Comparison of ENCODE assay signal across 8 cellular contexts in the genomic region with DNA sequence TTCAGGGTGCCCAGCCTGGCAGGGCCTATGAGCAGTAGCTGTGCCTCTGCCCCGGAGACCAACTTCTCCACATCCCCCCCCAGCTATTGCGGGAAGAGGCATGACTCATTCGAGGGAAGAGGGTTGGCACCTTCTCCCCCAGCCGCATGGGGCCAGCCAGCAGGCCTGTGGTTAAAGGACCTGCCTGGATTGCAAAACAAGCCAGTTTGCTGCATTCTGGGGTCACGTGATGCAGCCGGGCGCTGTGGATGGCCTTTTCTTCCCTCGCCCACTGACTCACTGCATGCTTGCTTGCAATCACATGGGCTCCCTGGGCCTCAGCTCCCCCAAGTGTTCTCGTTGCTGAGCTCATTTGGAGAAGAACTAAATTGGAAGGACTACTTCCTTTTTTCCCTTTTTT.
DNase-seq lines count a peak whose midpoint lies in the region; TF ChIP-seq lines count a peak whose summit lies in the region.

No MANE protein-coding gene starts in this region.

- CTCF ChIA-PET in OCI-LY7 (lab: Charles Lee; ENCODE audit: unreplicated experiment), result no interaction called here

- no peaks in the 10 kb centered on the region for H3K9me3 ChIP-seq in breast epithelium
- no peaks in the 10 kb centered on the region for H3K9me3 ChIP-seq in subcutaneous abdominal adipose tissue (ENCODE audit: control insufficient read depth in 5 of 5, low read length in 5 of 5)
- H3K9me3 ChIP-seq in OCI-LY7 (ENCODE audit: low read length), result no peaks in the 10 kb centered on the region
- no peaks in the 10 kb centered on the region for H3K9me3 ChIP-seq in WERI-Rb-1 (ENCODE audit: severe bottlenecking)

- no peaks in the 10 kb centered on the region for H4K20me1 ChIP-seq in OCI-LY7 (ENCODE audit: insufficient read depth, low read length)

- H3K4me1 ChIP-seq in breast epithelium (peaks cover 3 to 4% of the 10 kb centered on the region in 2 donors), subcutaneous abdominal adipose tissue (ENCODE audit: control insufficient read depth in 5 of 5, insufficient read depth in 5 of 5, low read length in 5 of 5) (peaks cover 0 to 33% (median 18%) of the 10 kb centered on the region in 5 donors), OCI-LY7 (ENCODE audit: insufficient read depth, low read length, poor library complexity, severe bottlenecking) (no peaks in the 10 kb centered on the region)

- DNase-seq in COLO829 (ENCODE audit: low spot score) (peak; percentile 51), NCI-H446 (lab: John Stamatoyannopoulos, UW) (peak; percentile 46 to 88), breast epithelium (ENCODE audit: low spot score in 2 of 2) (peak; percentile 79 to 96), kidney tubule cell (ENCODE audit: low spot score) (peak; percentile 88), OCI-LY7 (ENCODE audit: low spot score) (no peak), WERI-Rb-1 (no peak), DMS153 treated with DMSO at 0.1 percent for 48 hours (lab: John Stamatoyannopoulos, UW; ENCODE audit: unreplicated experiment) (no peak)

- no peaks in the 10 kb centered on the region for H3K9me2 ChIP-seq in OCI-LY7 (ENCODE audit: insufficient read depth, low read length)

- H3K27ac ChIP-seq in breast epithelium (peak overlapping the region; percentile 59 to 84), subcutaneous abdominal adipose tissue (ENCODE audit: low read depth, low read length) (peak overlapping the region; percentile 5), OCI-LY7 (ENCODE audit: low read depth, low read length, poor library complexity, severe bottlenecking) (no peak overlapping the region), WERI-Rb-1 (no peak overlapping the region)

- H3K36me3 ChIP-seq in breast epithelium, result no peaks in the 10 kb centered on the region
- H3K36me3 ChIP-seq in subcutaneous abdominal adipose tissue (ENCODE audit: control insufficient read depth in 5 of 5, insufficient read depth in 5 of 5, low read length in 5 of 5), result no peaks in the 10 kb centered on the region
- H3K36me3 ChIP-seq in OCI-LY7 (ENCODE audit: insufficient read depth, low read length), result no peaks in the 10 kb centered on the region
- no peaks in the 10 kb centered on the region for H3K36me3 ChIP-seq in WERI-Rb-1

- H3K27me3 ChIP-seq in breast epithelium (no peaks in the 10 kb centered on the region), subcutaneous abdominal adipose tissue (ENCODE audit: control insufficient read depth in 5 of 5, insufficient read depth in 4 of 5, low read length in 5 of 5) (no peaks in the 10 kb centered on the region), WERI-Rb-1 (ENCODE audit: insufficient read depth, low read depth, severe bottlenecking) (peaks cover 55% of the 10 kb centered on the region)

- POLR2A ChIA-PET in OCI-LY7 (lab: Charles Lee), result no interaction called here

- no TSS peak for BruUV-seq in OCI-LY7 (replicated peaks; lab: Mats Ljungman, UMichigan)

- intact Hi-C loops in breast epithelium (cut with DNase I; ENCODE audit: low total_unique reads) (loop anchor here (10.0 kb wide), 1 partner anchor 178 kb away; the partner anchor contains the start of gene MAFB), OCI-LY7 (cut with micrococcal nuclease; ENCODE audit: unreplicated experiment) (no loop called here)

- H3K4me3 ChIP-seq in breast epithelium (no peak overlapping the region), subcutaneous abdominal adipose tissue (ENCODE audit: low read depth in 1 of 5, low read length in 5 of 5) (no peak overlapping the region), OCI-LY7 (ENCODE audit: low read depth, low read length, poor library complexity, severe bottlenecking) (no peak overlapping the region), WERI-Rb-1 (ENCODE audit: low read depth, low read length) (no peak overlapping the region)

- no peak overlapping the region for H3K9ac ChIP-seq in subcutaneous abdominal adipose tissue (ENCODE audit: low read length in 5 of 5)

- no peaks in the 10 kb centered on the region for H3K79me2 ChIP-seq in OCI-LY7 (ENCODE audit: insufficient read depth, low read depth, low read length)

- H2AFZ ChIP-seq in OCI-LY7 (ENCODE audit: low read length), result no peak overlapping the region

- H3K4me2 ChIP-seq in OCI-LY7 (ENCODE audit: low read length), result no peak overlapping the region

- TF ChIP-seq CTCF in breast epithelium (IDR thresholded peaks at IDR 0.05) (no peak), OCI-LY7 (conservative IDR thresholded peaks at IDR 0.05; ENCODE audit: low read length) (no peak), WERI-Rb-1 (IDR thresholded peaks at IDR 0.05; ENCODE audit: low read depth, low read length) (no peak)

- no peak for TF ChIP-seq POLR2A in breast epithelium (IDR thresholded peaks at IDR 0.05)

Comparison
In these comparisons a context has a peak if more than half of its experiments do, and no peak if none do; other contexts are left out.
1. DNase-seq: peak in COLO829 (single experiment), NCI-H446 (2 of 2), breast epithelium (2 of 2) and kidney tubule cell (single experiment); none in OCI-LY7 (single experiment), WERI-Rb-1 (single experiment) and DMS153 treated with DMSO at 0.1 percent for 48 hours (single experiment).
2. H3K27ac ChIP-seq: peak in breast epithelium (2 of 2) and subcutaneous abdominal adipose tissue (single experiment); none in OCI-LY7 (single experiment) and WERI-Rb-1 (single experiment).